In genomic region chr5:35416217-35416988, GRCh38 we compare ENCODE assay signal across 1 cellular context.
A peak's percentile ranks its signal among the peaks of the same experiment; 100 is the strongest.
TF ChIP-seq lines count a peak whose summit lies in the region.

No MANE protein-coding gene starts in this region.

TF ChIP-seq in HepG2, 621 proteins besides CTCF, POLR2A, EP300 and RAD21 (continued from another document and continues in another):
- TF ChIP-seq SOX6 (IDR thresholded peaks at IDR 0.05): no peak
- TF ChIP-seq SOX6 (CRISPR knock-in tag; IDR thresholded peaks at IDR 0.05): peak; percentile 53; the same call in 1 of the 2 replicates
- TF ChIP-seq FOXP1 (IDR thresholded peaks at IDR 0.05): 0 out of 2 replicates have a peak, but pooled peaks have one; percentile 5
- TF ChIP-seq FOXP1 (CRISPR knock-in tag; IDR thresholded peaks at IDR 0.05): peak; percentile 74
- TF ChIP-seq, protein P1, sequence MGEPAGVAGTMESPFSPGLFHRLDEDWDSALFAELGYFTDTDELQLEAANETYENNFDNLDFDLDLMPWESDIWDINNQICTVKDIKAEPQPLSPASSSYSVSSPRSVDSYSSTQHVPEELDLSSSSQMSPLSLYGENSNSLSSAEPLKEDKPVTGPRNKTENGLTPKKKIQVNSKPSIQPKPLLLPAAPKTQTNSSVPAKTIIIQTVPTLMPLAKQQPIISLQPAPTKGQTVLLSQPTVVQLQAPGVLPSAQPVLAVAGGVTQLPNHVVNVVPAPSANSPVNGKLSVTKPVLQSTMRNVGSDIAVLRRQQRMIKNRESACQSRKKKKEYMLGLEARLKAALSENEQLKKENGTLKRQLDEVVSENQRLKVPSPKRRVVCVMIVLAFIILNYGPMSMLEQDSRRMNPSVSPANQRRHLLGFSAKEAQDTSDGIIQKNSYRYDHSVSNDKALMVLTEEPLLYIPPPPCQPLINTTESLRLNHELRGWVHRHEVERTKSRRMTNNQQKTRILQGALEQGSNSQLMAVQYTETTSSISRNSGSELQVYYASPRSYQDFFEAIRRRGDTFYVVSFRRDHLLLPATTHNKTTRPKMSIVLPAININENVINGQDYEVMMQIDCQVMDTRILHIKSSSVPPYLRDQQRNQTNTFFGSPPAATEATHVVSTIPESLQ (CRISPR knock-in tag; conservative IDR thresholded peaks at IDR 0.05): no peak
- no peak for TF ChIP-seq FOXM1 (CRISPR knock-in tag; IDR thresholded peaks at IDR 0.05)
- TF ChIP-seq HNF4A (CRISPR knock-in tag; IDR thresholded peaks at IDR 0.05): 0 out of 2 replicates have a peak, but pooled peaks have one; percentile 11
- no peak for TF ChIP-seq SRSF4 (IDR thresholded peaks at IDR 0.05; ENCODE audit: low read depth, low read length, poor library complexity, severe bottlenecking)
- no peak for TF ChIP-seq ZNF274 (CRISPR knock-in tag; IDR thresholded peaks at IDR 0.05)
- no peak for TF ChIP-seq E2F5 (CRISPR knock-in tag; conservative IDR thresholded peaks at IDR 0.05)
- TF ChIP-seq, protein P2, sequence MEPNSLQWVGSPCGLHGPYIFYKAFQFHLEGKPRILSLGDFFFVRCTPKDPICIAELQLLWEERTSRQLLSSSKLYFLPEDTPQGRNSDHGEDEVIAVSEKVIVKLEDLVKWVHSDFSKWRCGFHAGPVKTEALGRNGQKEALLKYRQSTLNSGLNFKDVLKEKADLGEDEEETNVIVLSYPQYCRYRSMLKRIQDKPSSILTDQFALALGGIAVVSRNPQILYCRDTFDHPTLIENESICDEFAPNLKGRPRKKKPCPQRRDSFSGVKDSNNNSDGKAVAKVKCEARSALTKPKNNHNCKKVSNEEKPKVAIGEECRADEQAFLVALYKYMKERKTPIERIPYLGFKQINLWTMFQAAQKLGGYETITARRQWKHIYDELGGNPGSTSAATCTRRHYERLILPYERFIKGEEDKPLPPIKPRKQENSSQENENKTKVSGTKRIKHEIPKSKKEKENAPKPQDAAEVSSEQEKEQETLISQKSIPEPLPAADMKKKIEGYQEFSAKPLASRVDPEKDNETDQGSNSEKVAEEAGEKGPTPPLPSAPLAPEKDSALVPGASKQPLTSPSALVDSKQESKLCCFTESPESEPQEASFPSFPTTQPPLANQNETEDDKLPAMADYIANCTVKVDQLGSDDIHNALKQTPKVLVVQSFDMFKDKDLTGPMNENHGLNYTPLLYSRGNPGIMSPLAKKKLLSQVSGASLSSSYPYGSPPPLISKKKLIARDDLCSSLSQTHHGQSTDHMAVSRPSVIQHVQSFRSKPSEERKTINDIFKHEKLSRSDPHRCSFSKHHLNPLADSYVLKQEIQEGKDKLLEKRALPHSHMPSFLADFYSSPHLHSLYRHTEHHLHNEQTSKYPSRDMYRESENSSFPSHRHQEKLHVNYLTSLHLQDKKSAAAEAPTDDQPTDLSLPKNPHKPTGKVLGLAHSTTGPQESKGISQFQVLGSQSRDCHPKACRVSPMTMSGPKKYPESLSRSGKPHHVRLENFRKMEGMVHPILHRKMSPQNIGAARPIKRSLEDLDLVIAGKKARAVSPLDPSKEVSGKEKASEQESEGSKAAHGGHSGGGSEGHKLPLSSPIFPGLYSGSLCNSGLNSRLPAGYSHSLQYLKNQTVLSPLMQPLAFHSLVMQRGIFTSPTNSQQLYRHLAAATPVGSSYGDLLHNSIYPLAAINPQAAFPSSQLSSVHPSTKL (CRISPR knock-in tag; IDR thresholded peaks at IDR 0.05): peak; percentile 53; the same call in 1 of the 2 replicates
- no peak for TF ChIP-seq KLF16 (CRISPR knock-in tag; IDR thresholded peaks at IDR 0.05)
- no peak for TF ChIP-seq ZNF569 (CRISPR knock-in tag; IDR thresholded peaks at IDR 0.05; ENCODE audit: borderline replicate concordance)
- no peak for TF ChIP-seq LBX2 (CRISPR knock-in tag; IDR thresholded peaks at IDR 0.05; ENCODE audit: borderline replicate concordance)
- TF ChIP-seq GPBP1L1 (CRISPR knock-in tag; IDR thresholded peaks at IDR 0.05): no peak
- no peak for TF ChIP-seq ZNF441 (CRISPR knock-in tag; IDR thresholded peaks at IDR 0.05; ENCODE audit: borderline replicate concordance)
- peak; percentile 46; the same call in 1 of the 2 replicates for TF ChIP-seq HDAC2 (CRISPR knock-in tag; IDR thresholded peaks at IDR 0.05)
- TF ChIP-seq ZSCAN5A (CRISPR knock-in tag; IDR thresholded peaks at IDR 0.05; ENCODE audit: borderline replicate concordance): 0 out of 2 replicates have a peak, but pooled peaks have one; percentile 25
- no peak for TF ChIP-seq ZBTB7A (CRISPR knock-in tag; IDR thresholded peaks at IDR 0.05)
- TF ChIP-seq ERF (CRISPR knock-in tag; IDR thresholded peaks at IDR 0.05): no peak
- no peak for TF ChIP-seq ZNF740 (CRISPR knock-in tag; IDR thresholded peaks at IDR 0.05)
- TF ChIP-seq KDM1A (CRISPR knock-in tag; IDR thresholded peaks at IDR 0.05): no peak
- no peak for TF ChIP-seq HNRNPH1 (optimal IDR thresholded peaks at IDR 0.05; ENCODE audit: low read depth, low read length)
- no peak for TF ChIP-seq ZNF557 (CRISPR knock-in tag; IDR thresholded peaks at IDR 0.05)
- TF ChIP-seq, protein P3, sequence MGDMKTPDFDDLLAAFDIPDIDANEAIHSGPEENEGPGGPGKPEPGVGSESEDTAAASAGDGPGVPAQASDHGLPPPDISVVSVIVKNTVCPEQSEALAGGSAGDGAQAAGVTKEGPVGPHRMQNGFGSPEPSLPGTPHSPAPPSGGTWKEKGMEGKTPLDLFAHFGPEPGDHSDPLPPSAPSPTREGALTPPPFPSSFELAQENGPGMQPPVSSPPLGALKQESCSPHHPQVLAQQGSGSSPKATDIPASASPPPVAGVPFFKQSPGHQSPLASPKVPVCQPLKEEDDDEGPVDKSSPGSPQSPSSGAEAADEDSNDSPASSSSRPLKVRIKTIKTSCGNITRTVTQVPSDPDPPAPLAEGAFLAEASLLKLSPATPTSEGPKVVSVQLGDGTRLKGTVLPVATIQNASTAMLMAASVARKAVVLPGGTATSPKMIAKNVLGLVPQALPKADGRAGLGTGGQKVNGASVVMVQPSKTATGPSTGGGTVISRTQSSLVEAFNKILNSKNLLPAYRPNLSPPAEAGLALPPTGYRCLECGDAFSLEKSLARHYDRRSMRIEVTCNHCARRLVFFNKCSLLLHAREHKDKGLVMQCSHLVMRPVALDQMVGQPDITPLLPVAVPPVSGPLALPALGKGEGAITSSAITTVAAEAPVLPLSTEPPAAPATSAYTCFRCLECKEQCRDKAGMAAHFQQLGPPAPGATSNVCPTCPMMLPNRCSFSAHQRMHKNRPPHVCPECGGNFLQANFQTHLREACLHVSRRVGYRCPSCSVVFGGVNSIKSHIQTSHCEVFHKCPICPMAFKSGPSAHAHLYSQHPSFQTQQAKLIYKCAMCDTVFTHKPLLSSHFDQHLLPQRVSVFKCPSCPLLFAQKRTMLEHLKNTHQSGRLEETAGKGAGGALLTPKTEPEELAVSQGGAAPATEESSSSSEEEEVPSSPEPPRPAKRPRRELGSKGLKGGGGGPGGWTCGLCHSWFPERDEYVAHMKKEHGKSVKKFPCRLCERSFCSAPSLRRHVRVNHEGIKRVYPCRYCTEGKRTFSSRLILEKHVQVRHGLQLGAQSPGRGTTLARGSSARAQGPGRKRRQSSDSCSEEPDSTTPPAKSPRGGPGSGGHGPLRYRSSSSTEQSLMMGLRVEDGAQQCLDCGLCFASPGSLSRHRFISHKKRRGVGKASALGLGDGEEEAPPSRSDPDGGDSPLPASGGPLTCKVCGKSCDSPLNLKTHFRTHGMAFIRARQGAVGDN (CRISPR knock-in tag; IDR thresholded peaks at IDR 0.05): no peak
- TF ChIP-seq ZNF382 (CRISPR knock-in tag; IDR thresholded peaks at IDR 0.05; ENCODE audit: borderline replicate concordance): no peak
- TF ChIP-seq PITX1 (CRISPR knock-in tag; IDR thresholded peaks at IDR 0.05): no peak
- no peak for TF ChIP-seq CC2D1A (CRISPR knock-in tag; IDR thresholded peaks at IDR 0.05)
- TF ChIP-seq ZNF790 (CRISPR knock-in tag; IDR thresholded peaks at IDR 0.05; ENCODE audit: borderline replicate concordance): no peak
- no peak for TF ChIP-seq SP140L (CRISPR knock-in tag; IDR thresholded peaks at IDR 0.05; ENCODE audit: borderline replicate concordance)
- TF ChIP-seq ONECUT2 (CRISPR knock-in tag; IDR thresholded peaks at IDR 0.05): no peak
- no peak for TF ChIP-seq FOXK2 (IDR thresholded peaks at IDR 0.05)
- TF ChIP-seq CEBPG (CRISPR knock-in tag; IDR thresholded peaks at IDR 0.05): peak; percentile 61
- TF ChIP-seq ZUFSP (CRISPR knock-in tag; IDR thresholded peaks at IDR 0.05; ENCODE audit: borderline replicate concordance): no peak
- no peak for TF ChIP-seq CHCHD3 (CRISPR knock-in tag; IDR thresholded peaks at IDR 0.05)
- no peak for TF ChIP-seq CBX1 (IDR thresholded peaks at IDR 0.05; ENCODE audit: low read depth)
- no peak for TF ChIP-seq ZGPAT (CRISPR knock-in tag; IDR thresholded peaks at IDR 0.05)
- TF ChIP-seq ETV6 (CRISPR knock-in tag; conservative IDR thresholded peaks at IDR 0.05): no peak
- TF ChIP-seq PAXIP1 (CRISPR knock-in tag; conservative IDR thresholded peaks at IDR 0.05): 0 out of 2 replicates have a peak, but pooled peaks have one; percentile 19
